Comparison of ENCODE assay signal across 21 cellular contexts in the genomic region with DNA sequence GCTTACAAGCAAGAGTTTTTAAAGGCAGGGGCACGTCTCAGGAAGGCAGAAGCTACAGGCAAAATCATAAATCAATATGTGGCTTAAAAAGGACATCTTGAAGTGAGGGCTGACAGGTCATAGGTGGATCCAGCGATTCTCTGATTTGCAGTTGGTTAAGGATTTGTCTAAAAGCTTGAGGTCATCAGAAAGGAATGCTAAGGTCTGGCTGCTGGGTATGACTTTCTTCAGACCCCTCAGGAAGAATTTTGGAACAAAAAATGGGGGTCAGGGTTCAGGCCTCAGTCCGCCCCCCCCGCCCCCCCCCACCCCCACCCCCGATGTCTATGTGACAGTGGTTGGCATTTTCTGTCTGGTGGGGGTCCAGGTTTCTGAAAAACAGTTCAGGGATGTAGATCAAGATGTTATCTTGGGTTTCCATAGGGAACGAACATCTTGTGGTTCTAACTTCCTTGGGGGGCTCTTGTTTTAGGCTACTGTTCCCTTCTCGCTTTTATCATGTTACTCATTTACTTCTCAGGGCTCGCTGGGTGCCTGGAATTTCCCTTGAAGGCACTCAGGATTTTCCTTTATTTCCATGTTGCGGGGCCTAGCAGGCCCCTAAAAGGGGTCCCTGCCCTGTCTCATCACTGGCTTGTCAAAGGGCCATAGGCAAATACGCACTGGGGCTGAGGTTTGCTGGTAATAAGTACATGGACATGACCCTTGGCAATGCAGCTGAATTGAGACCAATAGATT.
"Had no signal": no experiment of that assay in that cellular context is flagged by ENCODE, and none has a peak within 500 bp of the region (broad histone marks: within the 10 kb centered on the region; RNA-seq: fewer than 3 reads in every experiment).

No MANE protein-coding gene starts in this region.

- H3K27ac ChIP-seq: esophagus squamous epithelium, prostate gland, thoracic aorta, upper lobe of left lung, VCaP had no signal

- H3K4me1 Mint-ChIP-seq: activated naive CD4-positive, alpha-beta T cell treated with anti-CD3 and anti-CD28 coated beads, Interleukin-2, amount 50 U/mL, for 24 hours; immature natural killer cell; stimulated activated memory B cell treated with anti-CD40 and anti-IgM and Interleukin-4, amounts not matched to agents 10 μg/mL and 1 μg/mL and 100 μg/mL, for 72 hours had no signal

- H3K27me3 ChIP-seq: upper lobe of left lung had no signal

- H3K27ac Mint-ChIP-seq: activated naive CD4-positive, alpha-beta T cell treated with anti-CD3 and anti-CD28 coated beads, Interleukin-2, amount 50 U/mL, for 24 hours; dendritic cell treated with granulocyte-macrophage colony-stimulating factor and Interleukin-4, amounts not matched to agents 40 ng/mL and 50 ng/mL, for 4 days; immature natural killer cell; mesothelial cell of epicardium; stimulated activated memory B cell treated with anti-CD40 and anti-IgM and Interleukin-4, amounts not matched to agents 10 μg/mL and 1 μg/mL and 100 μg/mL, for 72 hours had no signal

- H3K4me3 Mint-ChIP-seq: activated naive CD4-positive, alpha-beta T cell treated with anti-CD3 and anti-CD28 coated beads, Interleukin-2, amount 50 U/mL, for 24 hours; activated T-cell treated with anti-CD3 and anti-CD28 coated beads, Interleukin-2, amount 50 U/mL, for 4 hours; dendritic cell treated with granulocyte-macrophage colony-stimulating factor and Interleukin-4, amounts not matched to agents 40 ng/mL and 50 ng/mL, for 4 days; immature natural killer cell; mesothelial cell of epicardium; stimulated activated memory B cell treated with anti-CD40 and anti-IgM and Interleukin-4, amounts not matched to agents 10 μg/mL and 1 μg/mL and 100 μg/mL, for 72 hours had no signal

- H3K36me3 ChIP-seq: esophagus squamous epithelium, prostate gland, thoracic aorta, upper lobe of left lung had no signal

- H3K9me3 ChIP-seq: esophagus squamous epithelium, prostate gland, thoracic aorta, upper lobe of left lung had no signal

- H3K36me3 Mint-ChIP-seq: activated naive CD4-positive, alpha-beta T cell treated with anti-CD3 and anti-CD28 coated beads, Interleukin-2, amount 50 U/mL, for 24 hours; immature natural killer cell; mesothelial cell of epicardium; stimulated activated memory B cell treated with anti-CD40 and anti-IgM and Interleukin-4, amounts not matched to agents 10 μg/mL and 1 μg/mL and 100 μg/mL, for 72 hours had no signal

- DNase-seq: activated CD4-positive, alpha-beta T cell treated with anti-CD3 and anti-CD28 coated beads, Interleukin-2, amount 50 U/mL, for 1 hour; activated CD4-positive, CD25-positive, alpha-beta regulatory T cell treated with anti-CD3 and anti-CD28 coated beads, Interleukin-2, amount 50 U/mL, for 72 hours; activated CD8-positive, alpha-beta memory T cell treated with anti-CD3 and anti-CD28 coated beads, Interleukin-2, amount 50 U/mL, for 4 hours; activated T-cell treated with anti-CD3 and anti-CD28 coated beads, Interleukin-2, amount 50 U/mL, for 4 hours; effector CD8-positive, alpha-beta T cell; esophagus squamous epithelium; immature natural killer cell; right cardiac atrium; small intestine; stimulated activated CD4-positive, alpha-beta T cell treated with anti-CD3 and anti-CD28 coated beads, Interleukin-4, amount 100 ng/mL, for 24 hours; SW 1271; T-helper 2 cell; upper lobe of left lung had no signal

- H3K27me3 Mint-ChIP-seq: activated naive CD4-positive, alpha-beta T cell treated with anti-CD3 and anti-CD28 coated beads, Interleukin-2, amount 50 U/mL, for 24 hours; stimulated activated memory B cell treated with anti-CD40 and anti-IgM and Interleukin-4, amounts not matched to agents 10 μg/mL and 1 μg/mL and 100 μg/mL, for 72 hours had no signal

- H3K9me3 Mint-ChIP-seq: activated naive CD4-positive, alpha-beta T cell treated with anti-CD3 and anti-CD28 coated beads, Interleukin-2, amount 50 U/mL, for 24 hours; activated T-cell treated with anti-CD3 and anti-CD28 coated beads, Interleukin-2, amount 50 U/mL, for 4 hours; dendritic cell treated with granulocyte-macrophage colony-stimulating factor and Interleukin-4, amounts not matched to agents 40 ng/mL and 50 ng/mL, for 4 days; mesothelial cell of epicardium had no signal

- H3K4me3 ChIP-seq: esophagus squamous epithelium, prostate gland, thoracic aorta, upper lobe of left lung had no signal

- FAIRE-seq: endothelial cell of umbilical vein, small intestine had no signal

- H3K4me1 ChIP-seq: esophagus squamous epithelium, prostate gland, upper lobe of left lung had no signal
